ENCODE assay signal across 20 cellular contexts in genomic region chr14:104372390-104373054, GRCh38.
A peak's percentile ranks its signal among the peaks of the same experiment; 100 is the strongest.
DNase-seq lines count a peak whose midpoint lies in the region; ATAC-seq and TF ChIP-seq lines count a peak whose summit lies in the region.
"Had no signal": no experiment of that assay in that cellular context is flagged by ENCODE, and none has a peak within 500 bp of the region (broad histone marks: within the 10 kb centered on the region; RNA-seq: fewer than 3 reads in every experiment).

No MANE protein-coding gene starts in this region.

- H2BK20ac ChIP-seq in H9 (ENCODE audit: low read depth, low read length, poor library complexity, severe bottlenecking), result no peak overlapping the region

- no peak overlapping the region for H2BK15ac ChIP-seq in H9 (ENCODE audit: low read depth, low read length)

- H3K9me3 Mint-ChIP-seq in activated naive CD4-positive, alpha-beta T cell treated with anti-CD3 and anti-CD28 coated beads, Interleukin-2, amount 50 U/mL, for 72 hours, result no peaks in the 10 kb centered on the region
- H3K9me3 Mint-ChIP-seq in H9 (no peaks in the 10 kb centered on the region), chondrocyte (ENCODE audit: low read depth) (peaks cover 4% of the 10 kb centered on the region)

- no peak overlapping the region for H3K4ac ChIP-seq in H9 (ENCODE audit: low read depth, low read length)

- no peak overlapping the region for H2AFZ ChIP-seq in H9 (ENCODE audit: low read length)
- H2AFZ ChIP-seq: GM23248 had no signal

- no peak overlapping the region for H2BK12ac ChIP-seq in H9 (ENCODE audit: insufficient read length, low read depth, low read length)

- H3K4me1 Mint-ChIP-seq in H9 (peaks cover 14 to 26% of the 10 kb centered on the region in 2 experiments), chondrocyte (ENCODE audit: low read depth) (no peaks in the 10 kb centered on the region)

- WGBS in H9 (ENCODE audit: extremely low coverage, insufficient read length, low lambda C conversion rate), result no CpG with 5 or more reads among the region's 16 CpGs
- WGBS in spleen, 5 donors, result 57 to 74% (median 70%) methylated on average over 10 to 16 of the region's 16 CpGs

- H3K23me2 ChIP-seq in H9 (ENCODE audit: insufficient read length, low read depth, low read length, poor library complexity, severe bottlenecking), result no peaks in the 10 kb centered on the region

- no peak overlapping the region for H3K56ac ChIP-seq in H9 (ENCODE audit: insufficient read length, low read depth, low read length)

- no peaks in the 10 kb centered on the region for H3K4me1 ChIP-seq in H9 (ENCODE audit: insufficient read depth, low read length)
- H3K4me1 ChIP-seq in lower lobe of right lung, result no peaks in the 10 kb centered on the region
- peaks cover 0 to 4% (median 0%) of the 10 kb centered on the region in 6 donors for H3K4me1 ChIP-seq in spleen
- H3K4me1 ChIP-seq: HAP-1, Peyer's patch had no signal

- H3K36me3 ChIP-seq in lower lobe of right lung, result no peaks in the 10 kb centered on the region
- H3K36me3 ChIP-seq in spleen, result no peaks in the 10 kb centered on the region
- H3K36me3 ChIP-seq: HAP-1, Peyer's patch had no signal

- TF ChIP-seq POLR2A in spleen (IDR thresholded peaks at IDR 0.05), result no peak

- no peak overlapping the region for H4K91ac ChIP-seq in H9 (ENCODE audit: insufficient read length, low read depth, low read length)

- no peaks in the 10 kb centered on the region for H3K36me3 Mint-ChIP-seq in activated naive CD4-positive, alpha-beta T cell treated with anti-CD3 and anti-CD28 coated beads, Interleukin-2, amount 50 U/mL, for 72 hours
- H3K36me3 Mint-ChIP-seq in H9 (ENCODE audit: insufficient read depth in 1 of 3, low read depth in 3 of 3) (no peaks in the 10 kb centered on the region), chondrocyte (ENCODE audit: low read depth) (no peaks in the 10 kb centered on the region)

- DNase-seq in activated naive CD4-positive, alpha-beta T cell treated with anti-CD3 and anti-CD28 coated beads, Interleukin-2, amount 50 U/mL, for 72 hours (ENCODE audit: low spot score in 2 of 2), result no peak
- DNase-seq in activated naive CD4-positive, alpha-beta T cell (lab: John Stamatoyannopoulos, UW), result no peak
- DNase-seq in H9 (no peak), chondrocyte (ENCODE audit: low spot score) (peak; percentile 68), lower lobe of right lung (peak; percentile 15), spleen (no peak), NCI-H524 treated with DMSO at 0.1 percent for 48 hours (lab: John Stamatoyannopoulos, UW) (no peak)
- DNase-seq: 8988T, DMS53, GDM1, GM23248, KG1, NCI-H1105, NCI-H2029, NCI-H2227 treated with DMSO at 0.1 percent for 48 hours, NCI-H510A, Peyer's patch had no signal

- no peak overlapping the region for H2AK5ac ChIP-seq in H9 (ENCODE audit: insufficient read length, low read length)

- H2BK120ac ChIP-seq in H9 (ENCODE audit: low read depth, low read length, poor library complexity, severe bottlenecking), result no peak overlapping the region

- H3K4me3 Mint-ChIP-seq in H9 (no peak overlapping the region), chondrocyte (ENCODE audit: unreplicated experiment) (no peak overlapping the region)

- ATAC-seq in activated naive CD4-positive, alpha-beta T cell treated with anti-CD3 and anti-CD28 coated beads, Interleukin-2, amount 50 U/mL, for 72 hours, result no peak
- no peak for ATAC-seq in lower lobe of right lung
- no peak for ATAC-seq in GM19395 (IDR thresholded peaks at IDR 0.05; ENCODE audit: unreplicated experiment)

- H3K27me3 ChIP-seq in H9 (ENCODE audit: insufficient read depth, low read length) (no peaks in the 10 kb centered on the region), lower lobe of right lung (ENCODE audit: low read depth) (peaks cover 17% of the 10 kb centered on the region), spleen (replicated peaks in 1 of 7) (peaks cover 0 to 32% (median 0%) of the 10 kb centered on the region in 7 donors)
- H3K27me3 ChIP-seq: Peyer's patch had no signal

- H3K4me2 ChIP-seq in H9 (ENCODE audit: insufficient read depth, insufficient read length, low read length), result no peak overlapping the region

- peaks cover 6% of the 10 kb centered on the region for H3K27me3 Mint-ChIP-seq in H9 (ENCODE audit: low read depth)
- peaks cover 20% of the 10 kb centered on the region for H3K27me3 Mint-ChIP-seq in chondrocyte (ENCODE audit: low read depth)

- H3K23ac ChIP-seq in H9 (ENCODE audit: insufficient read length, low read depth, low read length), result no peak overlapping the region

- H4K5ac ChIP-seq in H9 (ENCODE audit: insufficient read length, low read depth, low read length), result no peak overlapping the region

- intact Hi-C loops in lower lobe of right lung (cut with DNase I), result no loop called here
- intact Hi-C loops in spleen (cut with DNase I; ENCODE audit: low total_unique reads), result no loop called here

- H3K18ac ChIP-seq in H9 (ENCODE audit: insufficient read length, low read depth, low read length), result peak overlapping the region; percentile 8

- H3K79me1 ChIP-seq in H9 (ENCODE audit: insufficient read depth, low read depth, low read length, poor library complexity, severe bottlenecking), result no peaks in the 10 kb centered on the region

- H3K27ac Mint-ChIP-seq in activated naive CD4-positive, alpha-beta T cell treated with anti-CD3 and anti-CD28 coated beads, Interleukin-2, amount 50 U/mL, for 72 hours, result peak overlapping the region; percentile 60 to 67
- H3K27ac Mint-ChIP-seq in H9 (no peak overlapping the region), chondrocyte (ENCODE audit: unreplicated experiment) (no peak overlapping the region)

- H3K9ac ChIP-seq in H9 (ENCODE audit: extremely low read depth, insufficient read length, low read length), result no peak overlapping the region
- H3K9ac ChIP-seq: GM23248 had no signal

- H3T11ph ChIP-seq in H9 (ENCODE audit: low read length), result no peak overlapping the region

- H3K27ac ChIP-seq in H9 (ENCODE audit: insufficient read length, low read depth, low read length), result no peak overlapping the region
- H3K27ac ChIP-seq in lower lobe of right lung, result no peak overlapping the region
- H3K27ac ChIP-seq in spleen, result no peak overlapping the region
- H3K27ac ChIP-seq: C4-2B, GM23248, Peyer's patch had no signal

- H3K14ac ChIP-seq in H9 (ENCODE audit: insufficient read depth, low read length), result no peak overlapping the region; the same call in 1 of the 2 replicates

- H2BK5ac ChIP-seq in H9 (ENCODE audit: insufficient read length, low read length), result no peak overlapping the region

- no peak overlapping the region for H4K8ac ChIP-seq in H9 (replicated peaks; ENCODE audit: insufficient read length, low read depth, low read length)

- H3K4me3 ChIP-seq in lower lobe of right lung (no peak overlapping the region), spleen (no peak overlapping the region)
- H3K4me3 ChIP-seq: GM23248, HAP-1, Peyer's patch had no signal

- H4K20me1 ChIP-seq in H9 (ENCODE audit: control insufficient read depth, insufficient read depth, insufficient read length), result no peaks in the 10 kb centered on the region

- no peaks in the 10 kb centered on the region for H3K79me2 ChIP-seq in H9 (ENCODE audit: insufficient read depth, low read length)

- no peaks in the 10 kb centered on the region for H3K9me3 ChIP-seq in H9 (ENCODE audit: control insufficient read depth, low read depth, low read length)
- H3K9me3 ChIP-seq in lower lobe of right lung, result no peaks in the 10 kb centered on the region
- H3K9me3 ChIP-seq in spleen, result no peaks in the 10 kb centered on the region
- H3K9me3 ChIP-seq: HAP-1, Peyer's patch had no signal

- no peak for TF ChIP-seq CTCF in H9 (conservative IDR thresholded peaks at IDR 0.05)
- no peak for TF ChIP-seq CTCF in chondrocyte (IDR thresholded peaks at IDR 0.05)
- TF ChIP-seq CTCF in lower lobe of right lung (IDR thresholded peaks at IDR 0.05), result no peak
- no peak for TF ChIP-seq CTCF in spleen (IDR thresholded peaks at IDR 0.05 in 8 of 11, conservative IDR thresholded peaks at IDR 0.05 in 3 of 11)

Comparison
In these comparisons a context has a peak if more than half of its experiments do, and no peak if none do; other contexts are left out.
1. DNase-seq: peak in chondrocyte (single experiment) and lower lobe of right lung (single experiment); none in activated naive CD4-positive, alpha-beta T cell treated with anti-CD3 and anti-CD28 coated beads, Interleukin-2, amount 50 U/mL, for 72 hours (0 of 2), activated naive CD4-positive, alpha-beta T cell (0 of 4), H9 (single experiment), spleen (single experiment) and NCI-H524 treated with DMSO at 0.1 percent for 48 hours (single experiment).
2. H3K27ac Mint-ChIP-seq: peak in activated naive CD4-positive, alpha-beta T cell treated with anti-CD3 and anti-CD28 coated beads, Interleukin-2, amount 50 U/mL, for 72 hours (2 of 2); none in H9 (0 of 3) and chondrocyte (single experiment).